Comparison of ENCODE assay signal across 2 cellular contexts in the genomic region with DNA sequence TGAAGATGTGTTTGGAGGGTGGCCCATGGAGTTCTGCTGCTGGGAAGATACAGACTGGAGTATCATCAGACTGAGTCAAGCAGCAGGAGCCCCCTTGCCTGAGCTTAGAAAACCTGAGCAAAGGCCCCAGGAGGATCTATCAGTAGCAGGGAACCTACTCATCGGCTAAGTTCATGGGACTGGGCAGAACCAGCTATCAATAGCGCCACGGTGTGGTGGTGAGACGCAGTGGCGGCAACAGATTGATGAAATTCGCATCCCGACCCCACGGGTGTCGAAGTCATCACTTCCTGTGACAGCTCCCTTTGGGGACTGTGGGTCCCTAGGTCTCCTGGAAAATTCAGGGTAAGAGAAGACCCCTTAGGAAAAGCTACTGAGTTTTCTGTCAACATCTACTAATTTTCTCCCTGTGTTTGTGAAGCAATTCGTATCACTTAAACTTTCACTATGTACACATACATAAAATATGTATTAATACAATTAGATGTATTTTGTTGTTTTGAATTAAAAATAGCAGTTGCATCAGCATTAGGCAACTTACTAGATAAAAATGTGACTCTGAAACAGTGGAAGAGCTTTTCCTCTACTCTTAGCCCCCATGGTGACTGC.
TF ChIP-seq lines count a peak whose summit lies in the region.

No MANE protein-coding gene starts in this region.

TF ChIP-seq in HCT116, 20 proteins besides CTCF, POLR2A, EP300 and RAD21:
- TF ChIP-seq FOSL1 (IDR thresholded peaks at IDR 0.05; ENCODE audit: low read depth): no peak
- peak; percentile 37; the same call in 1 of the 2 replicates for TF ChIP-seq POLR2AphosphoS5 (IDR thresholded peaks at IDR 0.05; ENCODE audit: low read depth, low read length)
TF ChIP-seq in HCT116: peak in this region for 1.

TF ChIP-seq in SK-N-SH, 30 proteins besides CTCF, POLR2A, EP300 and RAD21:
- no peak for TF ChIP-seq NFIC (IDR thresholded peaks at IDR 0.05; ENCODE audit: borderline replicate concordance)
- TF ChIP-seq USF2 (IDR thresholded peaks at IDR 0.05; ENCODE audit: borderline replicate concordance, low read depth, low read length): no peak
- TF ChIP-seq SMC3 (IDR thresholded peaks at IDR 0.05; ENCODE audit: low read depth, low read length): peak; percentile 33
TF ChIP-seq in SK-N-SH: peak in this region for 1.
